In the genomic region with DNA sequence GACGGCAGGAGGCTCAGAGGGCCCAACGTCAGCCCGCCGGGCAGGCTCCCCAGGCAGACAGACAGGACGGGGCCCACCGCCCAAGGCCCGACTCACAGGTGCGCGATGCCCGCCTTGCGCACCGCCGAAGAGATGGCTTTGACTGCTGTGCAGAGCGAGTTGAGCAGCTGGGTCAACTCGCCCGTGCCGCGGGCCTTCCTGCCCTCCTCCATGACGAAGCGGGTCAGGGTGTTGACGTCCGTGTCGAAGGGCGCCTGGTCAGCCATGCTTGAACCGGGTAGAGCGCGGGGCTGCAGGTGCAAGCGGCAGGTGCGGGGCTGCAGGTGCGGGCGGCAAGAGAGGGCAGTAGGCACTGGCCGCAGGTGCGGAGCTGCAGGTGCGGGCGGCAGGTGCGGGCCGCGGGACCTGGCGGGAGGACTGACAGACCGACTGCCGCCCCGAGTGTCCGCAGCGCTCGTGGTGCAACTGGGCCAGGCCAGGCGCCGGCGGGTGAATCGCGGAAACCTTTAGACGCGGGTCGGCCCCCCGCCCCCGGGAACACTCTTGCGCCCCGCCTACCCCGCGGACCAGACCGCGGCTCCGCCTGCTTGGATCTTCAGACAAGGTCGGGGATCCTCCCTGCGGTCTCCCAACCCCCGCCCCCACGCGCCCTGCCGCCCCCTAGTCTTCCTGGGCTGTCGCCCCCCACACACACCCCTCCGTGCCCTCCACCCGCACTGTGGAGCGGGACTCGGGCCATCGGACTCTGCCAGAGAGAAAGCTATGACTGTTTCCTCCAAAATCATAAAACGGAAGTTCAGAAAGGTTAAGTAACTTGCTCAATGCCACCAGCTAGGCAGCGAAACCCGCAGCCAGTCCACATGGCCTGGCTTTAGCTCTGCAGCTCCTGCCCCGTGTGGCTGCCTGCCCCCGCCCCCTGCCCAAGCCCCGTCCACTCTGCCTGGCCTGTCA, we compare ENCODE assay signal across 8 cellular contexts. TPM values are rescaled to one million over a fixed set of nuclear protein-coding genes. Genes with fewer than 3 reads are reported as not detected.
A peak's percentile ranks its signal among the peaks of the same experiment; 100 is the strongest.
DNase-seq lines count a peak whose midpoint lies in the region; ATAC-seq lines count a peak whose summit lies in the region.

FBP1 (minus strand) TSS at position 474 of the 951 bp plus-strand sequence; CDS start at position 266, 208 bp downstream.

- peaks cover 19% of the 10 kb centered on the region for H3K4me1 Mint-ChIP-seq in activated CD4-positive, alpha-beta T cell treated with anti-CD3 and anti-CD28 coated beads, Interleukin-2, amount 10 ng/mL, durations not matched to agents 7 days and 5 days

- H3K4me1 ChIP-seq in ectodermal cell (ENCODE audit: control insufficient read depth, insufficient read depth, low read length), result peaks cover 17% of the 10 kb centered on the region
- no peaks in the 10 kb centered on the region for H3K4me1 ChIP-seq in mesodermal cell (ENCODE audit: control insufficient read depth, insufficient read depth, low read length, poor library complexity, severe bottlenecking)

- H3K27ac Mint-ChIP-seq in activated CD4-positive, alpha-beta T cell treated with anti-CD3 and anti-CD28 coated beads, Interleukin-2, amount 10 ng/mL, durations not matched to agents 7 days and 5 days, result peak within 1 kb of the TSS; percentile 63

- H3K4me3 ChIP-seq in ectodermal cell (ENCODE audit: insufficient read depth, low read depth, low read length) (peak within 1 kb of the TSS; percentile 47), mesodermal cell (ENCODE audit: extremely low read depth, insufficient read depth, low read length, poor library complexity, severe bottlenecking) (peak within 1 kb of the TSS; percentile 42)

- peak within 1 kb of the TSS; percentile 77 for H3K4me3 Mint-ChIP-seq in activated CD4-positive, alpha-beta T cell treated with anti-CD3 and anti-CD28 coated beads, Interleukin-2, amount 10 ng/mL, durations not matched to agents 7 days and 5 days

- POLR2A ChIA-PET in activated CD4-positive, alpha-beta T cell treated with anti-CD3 and anti-CD28 coated beads, Interleukin-2, amount 10 ng/mL, durations not matched to agents 7 days and 5 days (lab: Charles Lee), result no interaction called here

- CTCF ChIA-PET in activated CD4-positive, alpha-beta T cell treated with anti-CD3 and anti-CD28 coated beads, Interleukin-2, amount 10 ng/mL, durations not matched to agents 7 days and 5 days (lab: Charles Lee), result no interaction called here

- peaks cover 54% of the 10 kb centered on the region for H3K27me3 ChIP-seq in ectodermal cell (ENCODE audit: control insufficient read depth, insufficient read depth, low read length, poor library complexity, severe bottlenecking)

- peaks cover 3% of the 10 kb centered on the region for H3K36me3 Mint-ChIP-seq in activated CD4-positive, alpha-beta T cell treated with anti-CD3 and anti-CD28 coated beads, Interleukin-2, amount 10 ng/mL, durations not matched to agents 7 days and 5 days (ENCODE audit: low read depth)

- H3K36me3 ChIP-seq in ectodermal cell (ENCODE audit: control insufficient read depth, insufficient read depth, low read length), result no peaks in the 10 kb centered on the region
- no peaks in the 10 kb centered on the region for H3K36me3 ChIP-seq in mesodermal cell (ENCODE audit: control insufficient read depth, insufficient read depth, low read length)

- H3K9me3 ChIP-seq in ectodermal cell (ENCODE audit: control insufficient read depth, low read length), result no peaks in the 10 kb centered on the region
- H3K9me3 ChIP-seq in mesodermal cell (ENCODE audit: control insufficient read depth, low read length), result no peaks in the 10 kb centered on the region

- no peaks in the 10 kb centered on the region for H3K9me3 Mint-ChIP-seq in activated CD4-positive, alpha-beta T cell treated with anti-CD3 and anti-CD28 coated beads, Interleukin-2, amount 10 ng/mL, durations not matched to agents 7 days and 5 days

- WGBS in ectodermal cell, 2 experiments, result 3% methylated on average over 77 to 80 of the region's 80 CpGs
- WGBS in mesodermal cell (ENCODE audit: insufficient coverage in 2 of 2), 2 experiments, result 5 to 9% methylated on average over 40 to 72 of the region's 80 CpGs

- peak; percentile 55 for ATAC-seq in HG03175 (IDR thresholded peaks at IDR 0.05; ENCODE audit: unreplicated experiment)

- DNase-seq in DMS53 treated with DMSO at 0.1 percent for 48 hours (lab: John Stamatoyannopoulos, UW; ENCODE audit: unreplicated experiment), result peak; percentile 53
- peak; percentile 32 for DNase-seq in activated CD4-positive, alpha-beta T cell treated with anti-CD3 and anti-CD28 coated beads, Interleukin-2, amount 10 ng/mL, durations not matched to agents 7 days and 5 days
- peak; percentile 12 for DNase-seq in stimulated activated naive CD4-positive, alpha-beta T cell treated with Interleukin-2 at 50 U/mL for 16 hours (lab: John Stamatoyannopoulos, UW)
- no peak for DNase-seq in middle frontal gyrus (ENCODE audit: extremely low spot score, low spot score)
- DNase-seq in hepatic stellate cell (ENCODE audit: low spot score), result no peak

- H3K27ac ChIP-seq in ectodermal cell (ENCODE audit: insufficient read depth, low read depth, low read length, poor library complexity, severe bottlenecking) (no peak within 1 kb of the TSS), mesodermal cell (ENCODE audit: low read depth, low read length, severe bottlenecking) (no peak within 1 kb of the TSS)

- H3K27me3 Mint-ChIP-seq in activated CD4-positive, alpha-beta T cell treated with anti-CD3 and anti-CD28 coated beads, Interleukin-2, amount 10 ng/mL, durations not matched to agents 7 days and 5 days, result peaks cover 32% of the 10 kb centered on the region

RNA-seq across cellular contexts. Expression of gene FBP1, which starts in this region (rescaled TPM):
- under 1 TPM; 0.27 to 0.40 TPM for total RNA-seq in activated CD4-positive, alpha-beta T cell treated with anti-CD3 and anti-CD28 coated beads, Interleukin-2, amount 10 ng/mL, durations not matched to agents 7 days and 5 days
- polyA plus RNA-seq in ectodermal cell (2013, experiment 1 of 4), result not detected
- 0.20 TPM for polyA plus RNA-seq in ectodermal cell (2013, experiment 2 of 4)
- polyA plus RNA-seq in ectodermal cell (2013, experiment 3 of 4), result not detected
- 0.49 TPM for polyA plus RNA-seq in ectodermal cell (2013, experiment 4 of 4)
- polyA plus RNA-seq in mesodermal cell (2013, experiment 1 of 2), result 1.1 TPM
- 0.91 TPM for polyA plus RNA-seq in mesodermal cell (2013, experiment 2 of 2)

Comparison
In these comparisons a context has a peak if more than half of its experiments do, and no peak if none do; other contexts are left out.
1. Peak in DNase-seq in activated CD4-positive, alpha-beta T cell treated with anti-CD3 and anti-CD28 coated beads, Interleukin-2, amount 10 ng/mL, durations not matched to agents 7 days and 5 days; RNA of the gene not detected or under 1 TPM.
2. DNase-seq: peak in DMS53 treated with DMSO at 0.1 percent for 48 hours (single experiment) and stimulated activated naive CD4-positive, alpha-beta T cell treated with Interleukin-2 at 50 U/mL for 16 hours (single experiment); none in middle frontal gyrus (single experiment) and hepatic stellate cell (single experiment).